In the genomic region with DNA sequence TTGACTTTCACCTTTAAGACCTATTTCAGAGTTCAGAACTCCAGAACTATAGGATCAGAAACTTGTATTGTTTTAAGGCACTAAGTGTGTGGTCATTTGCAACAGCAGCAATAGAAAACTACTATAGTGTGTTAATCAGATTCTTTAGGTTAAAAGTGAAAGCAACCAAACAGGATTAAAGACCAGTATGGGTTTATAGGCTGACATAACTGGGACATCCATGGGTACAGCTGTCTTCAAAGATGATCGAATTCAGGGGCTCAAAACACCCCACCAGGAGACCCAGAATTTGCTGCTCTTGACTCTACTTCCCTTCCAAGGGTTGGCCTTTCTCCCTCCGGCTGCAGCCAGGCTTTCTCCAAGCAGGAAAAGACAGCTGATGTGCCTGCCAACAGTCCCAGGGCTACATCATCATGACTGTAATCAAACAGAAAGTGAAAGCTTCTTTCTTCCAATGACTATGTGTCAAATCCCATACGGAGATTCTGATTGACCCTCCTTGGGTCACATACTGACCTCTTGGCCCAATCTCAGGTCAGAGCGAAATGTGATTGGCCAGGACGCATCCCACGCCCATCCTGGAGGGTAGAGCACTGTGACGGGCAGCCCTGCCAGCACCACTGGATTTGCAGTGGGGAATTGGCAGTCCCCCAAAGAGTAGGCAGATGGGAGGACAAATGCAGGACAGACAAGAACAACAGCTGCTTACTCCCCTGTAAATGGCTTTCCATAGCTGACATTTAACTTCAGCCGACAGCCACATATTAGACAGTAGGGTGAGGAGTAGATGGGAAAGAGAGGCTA, we compare ENCODE assay signal across 8 cellular contexts. TPM values are rescaled to one million over a fixed set of nuclear protein-coding genes. Genes with fewer than 3 reads are reported as not detected.
DNase-seq lines count a peak whose midpoint lies in the region; ATAC-seq and TF ChIP-seq lines count a peak whose summit lies in the region.

No MANE protein-coding gene starts in this region.

- no peaks in the 10 kb centered on the region for H3K27me3 ChIP-seq in breast epithelium
- H3K27me3 ChIP-seq in right lobe of liver, result no peaks in the 10 kb centered on the region
- H3K27me3 ChIP-seq in suprapubic skin, result no peaks in the 10 kb centered on the region

- no peak for TF ChIP-seq CTCF in breast epithelium (IDR thresholded peaks at IDR 0.05)
- TF ChIP-seq CTCF in right lobe of liver (IDR thresholded peaks at IDR 0.05), result no peak
- no peak for TF ChIP-seq CTCF in suprapubic skin (IDR thresholded peaks at IDR 0.05)

- WGBS in right lobe of liver (ENCODE audit: insufficient coverage, low coverage, low lambda C conversion rate, missing lambda C conversion rate), result 12% methylated on average over 8 of the region's 8 CpGs
- 17% methylated on average over 4 of the region's 8 CpGs for WGBS in suprapubic skin

- H3K27ac ChIP-seq in breast epithelium, result peak overlapping the region; percentile 63 to 82
- peak overlapping the region; percentile 42 to 66 (median 44) for H3K27ac ChIP-seq in right lobe of liver
- peak overlapping the region; percentile 51 for H3K27ac ChIP-seq in suprapubic skin

- H3K36me3 ChIP-seq in breast epithelium, result no peaks in the 10 kb centered on the region
- H3K36me3 ChIP-seq in right lobe of liver, result no peaks in the 10 kb centered on the region
- H3K36me3 ChIP-seq in suprapubic skin, result no peaks in the 10 kb centered on the region

- H3K9me3 ChIP-seq in breast epithelium (no peaks in the 10 kb centered on the region), right lobe of liver (no peaks in the 10 kb centered on the region), suprapubic skin (no peaks in the 10 kb centered on the region)

- H3K4me3 ChIP-seq in breast epithelium, result peak overlapping the region; percentile 36 to 75 (median 47)
- peak overlapping the region; percentile 18 to 48 (median 22) for H3K4me3 ChIP-seq in right lobe of liver
- H3K4me3 ChIP-seq in suprapubic skin, result peak overlapping the region; percentile 44

- no peak for TF ChIP-seq POLR2A in breast epithelium (IDR thresholded peaks at IDR 0.05)
- no peak for TF ChIP-seq POLR2A in right lobe of liver (IDR thresholded peaks at IDR 0.05)
- TF ChIP-seq POLR2A in suprapubic skin (IDR thresholded peaks at IDR 0.05), result no peak

- TF ChIP-seq EP300 in suprapubic skin (IDR thresholded peaks at IDR 0.05), result no peak

- no peaks in the 10 kb centered on the region for H3K4me1 ChIP-seq in breast epithelium
- H3K4me1 ChIP-seq in right lobe of liver, result peaks cover 0 to 10% (median 0%) of the 10 kb centered on the region in 4 donors
- peaks cover 12% of the 10 kb centered on the region for H3K4me1 ChIP-seq in suprapubic skin

- DNase-seq in GM03348 (ENCODE audit: low spot score) (peak; percentile 84), NCI-H774 (lab: John Stamatoyannopoulos, UW) (peak; percentile 75), breast epithelium (ENCODE audit: low spot score in 2 of 2) (peak in 1 of 2 donors; percentile 38), right lobe of liver (peak; percentile 83 to 94 (median 91)), suprapubic skin (ENCODE audit: low spot score in 2 of 2) (peak in 1 of 2 donors; percentile 69), activated gamma-delta T cell treated with Interleukin-2 at 50 U/mL for 16 hours (no peak), OCI-M2 (lab: John Stamatoyannopoulos, UW; ENCODE audit: unreplicated experiment) (no peak)

- ATAC-seq in right lobe of liver (peak; percentile 97 to 100 (median 99)), HG03175 (IDR thresholded peaks at IDR 0.05; ENCODE audit: unreplicated experiment) (no peak)

- intact Hi-C loops in breast epithelium (cut with DNase I; ENCODE audit: low total_unique reads), result loop anchor here (5.0 kb wide), 1 partner anchor 824 kb away; no protein-coding TSS in a partner anchor
- intact Hi-C loops in right lobe of liver (cut with DNase I), result no loop called here

RNA-seq across cellular contexts. Expression of gene RNF7, which starts 51.4 kb away (rescaled TPM):
- 100 to 1,000 TPM in 1 of 3 donors, 10 to 100 TPM in 2; 80.5 to 101 (median 86.8) TPM for total RNA-seq in breast epithelium
- 10 to 100 TPM; 31.0 to 41.1 (median 34.2) TPM for total RNA-seq in right lobe of liver
- total RNA-seq in suprapubic skin, result 10 to 100 TPM; 43.9 to 77.3 (median 61.6) TPM

Comparison
In these comparisons a context has a peak if more than half of its experiments do, and no peak if none do; other contexts are left out.
1. DNase-seq: peak in GM03348 (single experiment), NCI-H774 (single experiment) and right lobe of liver (3 of 3); none in activated gamma-delta T cell treated with Interleukin-2 at 50 U/mL for 16 hours (single experiment) and OCI-M2 (single experiment).
2. Peak in every context shown above with its lines, with median percentiles within 50 percentile points of each other: H3K27ac ChIP-seq and H3K4me3 ChIP-seq.